ENCODE assay signal across 19 cellular contexts in genomic region chr21:45228656-45229240, GRCh38. TPM values are rescaled to one million over a fixed set of nuclear protein-coding genes. Genes with fewer than 3 reads are reported as not detected.
DNase-seq lines count a peak whose midpoint lies in the region; ATAC-seq and TF ChIP-seq lines count a peak whose summit lies in the region.
"Had no signal": no experiment of that assay in that cellular context is flagged by ENCODE, and none has a peak within 500 bp of the region (broad histone marks: within the 10 kb centered on the region; RNA-seq: fewer than 3 reads in every experiment).

No MANE protein-coding gene starts in this region.

- 19 to 21% methylated on average over 3 of the region's 3 CpGs for WGBS in GM23248 (ENCODE audit: low coverage in 1 of 2, low lambda C conversion rate in 2 of 2, missing lambda C conversion rate in 2 of 2), 2 experiments

- ATAC-seq in activated T-helper 17 cell treated with anti-CD3 and anti-CD28 coated beads, Interleukin-2, amount 50 U/mL, for 72 hours (replicated peaks), result no peak
- ATAC-seq in omental fat pad (ENCODE audit: low FRiP score) (peak; percentile 7), HG03280 (IDR thresholded peaks at IDR 0.05; ENCODE audit: unreplicated experiment) (no peak), GM19351 (IDR thresholded peaks at IDR 0.05; ENCODE audit: unreplicated experiment) (no peak)

- POLR2A ChIA-PET in CD4-positive, alpha-beta memory T cell (lab: Charles Lee; ENCODE audit: partially characterized antibody), result no interaction called here

- H3K79me2 ChIP-seq in GM23248 (ENCODE audit: insufficient read depth), result no peaks in the 10 kb centered on the region

- no peaks in the 10 kb centered on the region for H3K9me2 ChIP-seq in GM23248 (ENCODE audit: insufficient read depth)

- peaks cover 37% of the 10 kb centered on the region for H3F3A ChIP-seq in GM23248 (ENCODE audit: insufficient read depth)

- intact Hi-C loops in CD4-positive, alpha-beta memory T cell (cut with micrococcal nuclease), result no loop called here

- H4K20me1 ChIP-seq in GM23248 (ENCODE audit: insufficient read depth), result no peaks in the 10 kb centered on the region

- no peak for TF ChIP-seq CTCF in omental fat pad (IDR thresholded peaks at IDR 0.05)

- H3K27ac Mint-ChIP-seq in CD4-positive, alpha-beta memory T cell, result peak overlapping the region in 6 of 7 donors; percentile 31 to 92 (median 85)
- H3K27ac Mint-ChIP-seq in activated T-helper 17 cell treated with anti-CD3 and anti-CD28 coated beads, Interleukin-2, amount 50 U/mL, for 72 hours, result peak overlapping the region; percentile 47
- H3K27ac Mint-ChIP-seq: IgD-negative memory B cell had no signal

- H3K9me3 Mint-ChIP-seq in CD4-positive, alpha-beta memory T cell, result no peaks in the 10 kb centered on the region
- H3K9me3 Mint-ChIP-seq in activated T-helper 17 cell treated with anti-CD3 and anti-CD28 coated beads, Interleukin-2, amount 50 U/mL, for 72 hours, result no peaks in the 10 kb centered on the region
- H3K9me3 Mint-ChIP-seq: IgD-negative memory B cell had no signal

- H3K27me3 ChIP-seq in CD4-positive, alpha-beta memory T cell (ENCODE audit: insufficient read depth, low read length), result no peaks in the 10 kb centered on the region
- H3K27me3 ChIP-seq in GM23248 (replicated peaks; ENCODE audit: insufficient read depth), result peaks cover 14% of the 10 kb centered on the region
- H3K27me3 ChIP-seq: transverse colon had no signal

- H3K9me3 ChIP-seq in CD4-positive, alpha-beta memory T cell (ENCODE audit: control insufficient read depth in 1 of 2, low read length in 2 of 2), result no peaks in the 10 kb centered on the region
- no peaks in the 10 kb centered on the region for H3K9me3 ChIP-seq in GM23248 (ENCODE audit: low read depth)
- H3K9me3 ChIP-seq: transverse colon had no signal

- H2AFZ ChIP-seq in GM23248, result no peak overlapping the region
- H2AFZ ChIP-seq: PC-9 had no signal

- H3K4me1 ChIP-seq in CD4-positive, alpha-beta memory T cell (ENCODE audit: insufficient read depth, low read length), result peaks cover 48% of the 10 kb centered on the region
- H3K4me1 ChIP-seq in GM23248 (ENCODE audit: insufficient read depth), result peaks cover 29% of the 10 kb centered on the region

- peak overlapping the region; percentile 68 for H3K4me2 ChIP-seq in GM23248 (ENCODE audit: unreplicated experiment)

- in situ Hi-C loops in GM23248 (cut with MboI), result no loop called here

- no peaks in the 10 kb centered on the region for H3K36me3 ChIP-seq in CD4-positive, alpha-beta memory T cell (ENCODE audit: insufficient read depth, low read length)
- H3K36me3 ChIP-seq in GM23248 (ENCODE audit: low read depth), result no peaks in the 10 kb centered on the region
- H3K36me3 ChIP-seq: transverse colon had no signal

- H3K4me1 Mint-ChIP-seq in CD4-positive, alpha-beta memory T cell, result peaks cover 39 to 61% (median 48%) of the 10 kb centered on the region in 4 donors
- peaks cover 26% of the 10 kb centered on the region for H3K4me1 Mint-ChIP-seq in activated T-helper 17 cell treated with anti-CD3 and anti-CD28 coated beads, Interleukin-2, amount 50 U/mL, for 72 hours

- DNase-seq in CD4-positive, alpha-beta memory T cell, result no peak
- peak; percentile 31 for DNase-seq in GM23248
- no peak for DNase-seq in omental fat pad (ENCODE audit: low spot score)
- DNase-seq in dermis blood vessel endothelial cell, result no peak
- no peak for DNase-seq in NOMO-1 (lab: John Stamatoyannopoulos, UW; ENCODE audit: unreplicated experiment in 2 of 2)
- DNase-seq: DMS 273 treated with DMSO at 0.1 percent for 48 hours; effector CD8-positive, alpha-beta T cell; MM.1S; NCI-H146; NCI-H2171 treated with DMSO at 0.1 percent for 48 hours; NCI-H774; stimulated activated naive CD4-positive, alpha-beta T cell; transverse colon had no signal

- no peak overlapping the region for H3K4me3 ChIP-seq in CD4-positive, alpha-beta memory T cell (ENCODE audit: low read length in 2 of 2)
- H3K4me3 ChIP-seq in GM23248, result no peak overlapping the region
- H3K4me3 ChIP-seq: GM12878, PC-9, transverse colon had no signal

- H3K36me3 Mint-ChIP-seq in CD4-positive, alpha-beta memory T cell, result peaks cover 0 to 1% of the 10 kb centered on the region in 2 donors
- H3K36me3 Mint-ChIP-seq in activated T-helper 17 cell treated with anti-CD3 and anti-CD28 coated beads, Interleukin-2, amount 50 U/mL, for 72 hours (ENCODE audit: low read depth), result no peaks in the 10 kb centered on the region
- H3K36me3 Mint-ChIP-seq: IgD-negative memory B cell had no signal

- H3K27me3 Mint-ChIP-seq in CD4-positive, alpha-beta memory T cell, result peaks cover 0 to 2% of the 10 kb centered on the region in 2 donors
- H3K27me3 Mint-ChIP-seq in activated T-helper 17 cell treated with anti-CD3 and anti-CD28 coated beads, Interleukin-2, amount 50 U/mL, for 72 hours, result no peaks in the 10 kb centered on the region

- H3K27ac ChIP-seq in CD4-positive, alpha-beta memory T cell (ENCODE audit: low read depth, low read length), result no peak overlapping the region
- H3K27ac ChIP-seq in GM23248, result peak overlapping the region; percentile 62
- H3K27ac ChIP-seq: PC-9, transverse colon had no signal

- CTCF ChIA-PET in CD4-positive, alpha-beta memory T cell (lab: Charles Lee; ENCODE audit: partially characterized antibody), result interaction anchor here (1.0 to 1.3 kb wide), 2 partner anchors 13 to 91 kb away, joined by 4 read pairs; no protein-coding TSS in a partner anchor

- H3K9ac ChIP-seq in GM23248, result no peak overlapping the region

- H3K4me3 Mint-ChIP-seq in CD4-positive, alpha-beta memory T cell, result no peak overlapping the region
- peak overlapping the region; percentile 33 for H3K4me3 Mint-ChIP-seq in activated T-helper 17 cell treated with anti-CD3 and anti-CD28 coated beads, Interleukin-2, amount 50 U/mL, for 72 hours
- H3K4me3 Mint-ChIP-seq: IgD-negative memory B cell had no signal

RNA-seq across cellular contexts. Expression of gene POFUT2, which starts 58.9 kb away (rescaled TPM):
- total RNA-seq in CD4-positive, alpha-beta memory T cell, result 10 to 100 TPM; 40.1 to 40.8 TPM
- polyA plus RNA-seq in CD4-positive, alpha-beta memory T cell, result 1 to 10 TPM; 2.8 to 5.7 TPM
- 48.2 and 54.0 TPM in 2 replicates for total RNA-seq in GM23248 (2014; rRNA removed; shearing (Covaris generic))
- 30.1 and 30.9 TPM in 2 replicates for polyA plus RNA-seq in GM23248 (2016; fragmentation: Nextera tagmentation; extraction: Ambion mirVana)
- 10 to 100 TPM; 12.0 to 22.8 TPM for total RNA-seq in activated T-helper 17 cell treated with anti-CD3 and anti-CD28 coated beads, Interleukin-2, amount 50 U/mL, for 72 hours
- total RNA-seq in omental fat pad (10 to 100 TPM; 17.5 to 48.9 (median 19.8) TPM), dermis blood vessel endothelial cell (19.4 and 31.0 TPM in 2 replicates)
